In genomic region chr11:66366844-66367477, GRCh38 we compare ENCODE assay signal across 16 cellular contexts.
"Had no signal": no experiment of that assay in that cellular context is flagged by ENCODE, and none has a peak within 500 bp of the region (broad histone marks: within the 10 kb centered on the region; RNA-seq: fewer than 3 reads in every experiment).

No MANE protein-coding gene starts in this region.

- H3K9me3 ChIP-seq: lower lobe of right lung, tibial artery had no signal

- DNase-seq: activated CD4-positive, alpha-beta T cell treated with anti-CD3 and anti-CD28 coated beads for 36 hours; activated CD4-positive, alpha-beta T cell treated with anti-CD3 and anti-CD28 coated beads, Interleukin-2, amount 50 U/mL, for 48 hours; activated naive CD8-positive, alpha-beta T cell treated with anti-CD3 and anti-CD28 coated beads, Interleukin-2, amount 10 ng/mL, durations not matched to agents 7 days and 5 days; amygdala; dorsolateral prefrontal cortex; erythroblast; foreskin melanocyte; lower lobe of right lung; nucleus accumbens; retina; stimulated activated CD4-positive, alpha-beta T cell treated with anti-CD3 and anti-CD28 coated beads, Interleukin-2, amount 100 ng/mL, for 24 hours; stimulated activated naive CD8-positive, alpha-beta T cell treated with anti-CD3 and anti-CD28 coated beads, Interleukin-15, Interleukin-2, amounts not matched to agents 100 U/mL and 50 U/mL, for 24 hours; substantia nigra; tibial artery had no signal

- H3K36me3 ChIP-seq: lower lobe of right lung, tibial artery had no signal

- ATAC-seq: activated CD4-positive, alpha-beta T cell treated with anti-CD3 and anti-CD28 coated beads for 36 hours; lower lobe of right lung; naive thymus-derived CD8-positive, alpha-beta T cell; stimulated activated naive CD8-positive, alpha-beta T cell treated with anti-CD3 and anti-CD28 coated beads, Interleukin-15, Interleukin-2, amounts not matched to agents 100 U/mL and 50 U/mL, for 24 hours had no signal

- H3K27me3 ChIP-seq: cardiac muscle cell, dorsolateral prefrontal cortex had no signal

- H3K27ac ChIP-seq: dorsolateral prefrontal cortex, lower lobe of right lung, tibial artery had no signal

- H3K4me3 ChIP-seq: cardiac muscle cell, dorsolateral prefrontal cortex, lower lobe of right lung, tibial artery had no signal
